In genomic region chr19:5697890-5698634, GRCh38 we compare ENCODE assay signal across 1 cellular context.
TF ChIP-seq lines count a peak whose summit lies in the region.

No MANE protein-coding gene starts in this region.

TF ChIP-seq in SK-N-SH, 30 proteins besides CTCF, POLR2A, EP300 and RAD21:
- no peak for TF ChIP-seq MXI1 (IDR thresholded peaks at IDR 0.05; ENCODE audit: low read depth, low read length)
- TF ChIP-seq NRF1 (IDR thresholded peaks at IDR 0.05; ENCODE audit: low read depth, low read length) = no peak
- TF ChIP-seq IRF3 (IDR thresholded peaks at IDR 0.05; ENCODE audit: low read depth, low read length) = no peak
- no peak for TF ChIP-seq TEAD4 (IDR thresholded peaks at IDR 0.05; ENCODE audit: borderline replicate concordance, insufficient read depth)
- no peak for TF ChIP-seq TAF1 (IDR thresholded peaks at IDR 0.05; ENCODE audit: borderline replicate concordance, low read depth, low read length)
- no peak for TF ChIP-seq MAX (IDR thresholded peaks at IDR 0.05; ENCODE audit: low read depth)
- no peak for TF ChIP-seq RFX5 (IDR thresholded peaks at IDR 0.05; ENCODE audit: low read length)
- no peak for TF ChIP-seq RXRA (IDR thresholded peaks at IDR 0.05; ENCODE audit: borderline replicate concordance, low read depth)
- TF ChIP-seq POLR2AphosphoS5 (IDR thresholded peaks at IDR 0.05; ENCODE audit: low read depth, low read length) = no peak
- TF ChIP-seq PBX3 (IDR thresholded peaks at IDR 0.05) = no peak
- no peak for TF ChIP-seq FOXM1 (IDR thresholded peaks at IDR 0.05; ENCODE audit: low read depth)
- TF ChIP-seq SIN3A (IDR thresholded peaks at IDR 0.05; ENCODE audit: borderline replicate concordance, low read depth, low read length) = no peak
- no peak for TF ChIP-seq ELF1 (IDR thresholded peaks at IDR 0.05)
- TF ChIP-seq FOXJ3 (CRISPR knock-in tag; IDR thresholded peaks at IDR 0.05) = no peak
- TF ChIP-seq ZBTB33 (IDR thresholded peaks at IDR 0.05; ENCODE audit: borderline replicate concordance, low read depth) = no peak
- no peak for TF ChIP-seq NFIC (IDR thresholded peaks at IDR 0.05; ENCODE audit: borderline replicate concordance)
- TF ChIP-seq CHD2 (IDR thresholded peaks at IDR 0.05; ENCODE audit: low read length, partially characterized antibody) = no peak
- no peak for TF ChIP-seq SMC3 (IDR thresholded peaks at IDR 0.05; ENCODE audit: low read depth, low read length)
